Comparison of ENCODE assay signal across 16 cellular contexts in genomic region chr9:34098307-34098706, GRCh38. TPM values are rescaled to one million over a fixed set of nuclear protein-coding genes. Genes with fewer than 3 reads are reported as not detected.
DNase-seq lines count a peak whose midpoint lies in the region; ATAC-seq and TF ChIP-seq lines count a peak whose summit lies in the region.
"Had no signal": no experiment of that assay in that cellular context is flagged by ENCODE, and none has a peak within 500 bp of the region (broad histone marks: within the 10 kb centered on the region; RNA-seq: fewer than 3 reads in every experiment).

No MANE protein-coding gene starts in this region.

- H3K36me3 Mint-ChIP-seq in T-cell = peaks cover 28% of the 10 kb centered on the region

- CTCF ChIA-PET in T-cell (lab: Charles Lee) = interaction anchor here in 1 of 2 donors (0.6 kb wide), 1 partner anchor 8 kb away, joined by 3 read pairs; no protein-coding TSS in a partner anchor

- peak; percentile 53 for ATAC-seq in GM19351 (IDR thresholded peaks at IDR 0.05; ENCODE audit: unreplicated experiment)
- peak; percentile 42 for ATAC-seq in HG02840 (IDR thresholded peaks at IDR 0.05; ENCODE audit: low FRiP score, unreplicated experiment)
- no peak for ATAC-seq in T-cell (replicated peaks in 1 of 4)
- ATAC-seq in HG03571 (IDR thresholded peaks at IDR 0.05; ENCODE audit: unreplicated experiment) = no peak
- ATAC-seq: body of pancreas; left lung; naive thymus-derived CD4-positive, alpha-beta T cell had no signal

- H3K9me3 Mint-ChIP-seq in T-cell = no peaks in the 10 kb centered on the region
- H3K9me3 Mint-ChIP-seq: activated naive CD4-positive, alpha-beta T cell treated with anti-CD3 and anti-CD28 coated beads, Interleukin-2, amount 10 ng/mL, durations not matched to agents 7 days and 5 days; naive thymus-derived CD4-positive, alpha-beta T cell had no signal

- no peak overlapping the region for H3K4me3 Mint-ChIP-seq in T-cell
- H3K4me3 Mint-ChIP-seq: activated naive CD4-positive, alpha-beta T cell treated with anti-CD3 and anti-CD28 coated beads, Interleukin-2, amount 10 ng/mL, durations not matched to agents 7 days and 5 days; naive thymus-derived CD4-positive, alpha-beta T cell had no signal

- H3K27me3 Mint-ChIP-seq in T-cell = no peaks in the 10 kb centered on the region
- H3K27me3 Mint-ChIP-seq: activated naive CD4-positive, alpha-beta T cell treated with anti-CD3 and anti-CD28 coated beads, Interleukin-2, amount 10 ng/mL, durations not matched to agents 7 days and 5 days; naive thymus-derived CD4-positive, alpha-beta T cell had no signal

- no peak overlapping the region for H3K27ac Mint-ChIP-seq in T-cell
- H3K27ac Mint-ChIP-seq: activated naive CD4-positive, alpha-beta T cell treated with anti-CD3 and anti-CD28 coated beads, Interleukin-2, amount 10 ng/mL, durations not matched to agents 7 days and 5 days had no signal

- TF ChIP-seq CTCF in GM10266 (IDR thresholded peaks at IDR 0.05; ENCODE audit: control insufficient read depth, insufficient read depth, low read depth, missing control alignments) = no peak

- no peaks in the 10 kb centered on the region for H3K4me1 Mint-ChIP-seq in T-cell
- H3K4me1 Mint-ChIP-seq: activated naive CD4-positive, alpha-beta T cell treated with anti-CD3 and anti-CD28 coated beads, Interleukin-2, amount 10 ng/mL, durations not matched to agents 7 days and 5 days; naive thymus-derived CD4-positive, alpha-beta T cell had no signal

- DNase-seq in GM10266 (ENCODE audit: extremely low spot score) (peak; percentile 22), NCI-H1694 (lab: John Stamatoyannopoulos, UW) (peak; percentile 90), NCI-H226 (no peak), T-cell (no peak)
- no peak for DNase-seq in effector CD8-positive, alpha-beta T cell (lab: John Stamatoyannopoulos, UW)
- DNase-seq: activated CD8-positive, alpha-beta memory T cell treated with anti-CD3 and anti-CD28 coated beads, Interleukin-2, amount 50 U/mL, for 4 hours; activated naive CD4-positive, alpha-beta T cell treated with anti-CD3 and anti-CD28 coated beads, Interleukin-2, amount 10 ng/mL, durations not matched to agents 7 days and 5 days; body of pancreas; left lung; naive thymus-derived CD4-positive, alpha-beta T cell; stimulated activated CD4-positive, alpha-beta T cell treated with anti-CD3 and anti-CD28 coated beads, Interleukin-2, amount 100 ng/mL, for 24 hours; stimulated activated CD8-positive, alpha-beta memory T cell treated with anti-CD3 and anti-CD28 coated beads, Interleukin-4, amount 100 ng/mL, for 48 hours; transverse colon had no signal

- POLR2A ChIA-PET in T-cell (lab: Charles Lee) = interaction anchor here (0.5 to 0.7 kb wide), 2 partner anchors 315 to 1855 kb away, joined by 3 to 4 read pairs; no protein-coding TSS in a partner anchor

RNA-seq across cellular contexts. Expression of gene DCAF12, which starts 28.2 kb away (rescaled TPM):
- 10 to 100 TPM; 15.5 to 29.1 (median 23.3) TPM for total RNA-seq in T-cell

RNA-seq across cellular contexts. Expression of gene UBAP2, which starts 49.6 kb away (rescaled TPM):
- 10 to 100 TPM; 32.9 to 38.1 (median 36.7) TPM for total RNA-seq in T-cell

Comparison
In these comparisons a context has a peak if more than half of its experiments do, and no peak if none do; other contexts are left out.
1. DNase-seq: peak in GM10266 (single experiment) and NCI-H1694 (single experiment); none in NCI-H226 (single experiment), effector CD8-positive, alpha-beta T cell (single experiment) and T-cell (0 of 34).
2. ATAC-seq: peak in GM19351 (single experiment) and HG02840 (single experiment); none in T-cell (0 of 4) and HG03571 (single experiment).